Comparison of ENCODE assay signal across 9 cellular contexts in the genomic region with DNA sequence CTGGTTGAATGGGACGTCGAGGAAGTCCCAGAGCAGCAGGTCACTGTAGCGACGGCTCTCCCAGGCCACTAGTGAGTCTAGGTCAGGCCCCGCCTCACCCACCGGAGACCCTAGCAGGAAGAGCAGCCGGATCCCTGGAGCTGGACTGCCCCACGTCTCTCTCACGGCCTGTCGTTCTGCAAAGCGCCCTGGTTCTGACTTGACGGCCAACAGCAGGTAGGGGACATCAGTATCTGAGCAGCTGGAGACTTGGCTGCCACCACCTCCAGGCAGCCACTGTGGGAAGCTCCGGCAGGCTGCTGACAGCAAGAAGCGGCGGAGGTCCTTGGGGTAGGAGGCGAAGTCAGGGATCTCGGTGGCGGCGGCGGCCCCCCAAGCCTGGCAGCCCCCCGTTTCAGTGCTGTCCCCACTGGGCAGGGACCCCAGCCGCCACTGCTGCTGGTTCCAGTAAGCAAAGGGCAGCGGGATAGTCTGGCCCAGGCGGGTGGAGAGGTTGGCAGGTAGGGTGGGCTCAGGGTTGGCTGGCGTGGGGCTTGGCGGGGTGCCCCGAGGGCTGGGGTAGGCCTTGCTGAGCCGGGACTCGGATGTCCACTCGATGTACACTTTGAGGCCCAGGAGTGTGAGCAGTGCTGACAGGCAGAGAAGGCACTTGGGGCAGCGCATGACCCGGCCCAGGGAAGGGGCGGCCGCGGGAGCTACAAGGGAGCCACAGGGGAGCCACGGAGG. TPM values are rescaled to one million over a fixed set of nuclear protein-coding genes. Genes with fewer than 3 reads are reported as not detected.
DNase-seq lines count a peak whose midpoint lies in the region; ATAC-seq and TF ChIP-seq lines count a peak whose summit lies in the region.
"Had no signal": no experiment of that assay in that cellular context is flagged by ENCODE, and none has a peak within 500 bp of the region (broad histone marks: within the 10 kb centered on the region; RNA-seq: fewer than 3 reads in every experiment).

No MANE protein-coding gene starts in this region.

- H3K27me3 ChIP-seq in NT2/D1 (ENCODE audit: insufficient read depth, insufficient read length), result no peaks in the 10 kb centered on the region
- H3K27me3 ChIP-seq in mesenchymal stem cell (ENCODE audit: control insufficient read depth in 1 of 2, insufficient read depth in 1 of 2, low read length in 2 of 2), result no peaks in the 10 kb centered on the region
- H3K27me3 ChIP-seq in stomach, result no peaks in the 10 kb centered on the region

- peak overlapping the region; percentile 55 to 89 for H3K27ac ChIP-seq in coronary artery
- H3K27ac ChIP-seq in mesenchymal stem cell (ENCODE audit: low read length, poor library complexity, severe bottlenecking), result no peak overlapping the region
- H3K27ac ChIP-seq in stomach, result peak overlapping the region in 4 of 5 donors; percentile 71 to 87 (median 82)

- H3K79me1 ChIP-seq in mesenchymal stem cell (replicated peaks; ENCODE audit: low read length, poor library complexity, severe bottlenecking), result peaks cover 6% of the 10 kb centered on the region

- H3K9ac ChIP-seq in NT2/D1 (ENCODE audit: insufficient read length, low read depth) (no peak overlapping the region), mesenchymal stem cell (ENCODE audit: low read length) (peak overlapping the region; percentile 96)

- peak overlapping the region in 1 of 2 experiments; percentile 56 for H3K18ac ChIP-seq in mesenchymal stem cell (ENCODE audit: low read depth in 1 of 2, low read length in 2 of 2)

- H3K9me3 ChIP-seq in NT2/D1 (ENCODE audit: insufficient read depth, low read length) (no peaks in the 10 kb centered on the region), mesenchymal stem cell (ENCODE audit: control insufficient read depth, low read length) (no peaks in the 10 kb centered on the region), stomach (no peaks in the 10 kb centered on the region)

- H4K8ac ChIP-seq in mesenchymal stem cell (ENCODE audit: low read length), result no peak overlapping the region

- no peak overlapping the region for H2BK120ac ChIP-seq in mesenchymal stem cell (ENCODE audit: low read depth, low read length)

- H4K91ac ChIP-seq in mesenchymal stem cell (ENCODE audit: low read length), result no peak overlapping the region

- no peak overlapping the region for H2AK5ac ChIP-seq in mesenchymal stem cell (ENCODE audit: low read length, severe bottlenecking)

- no peak for ATAC-seq in GM21529 (IDR thresholded peaks at IDR 0.05; ENCODE audit: unreplicated experiment)

- H2BK15ac ChIP-seq in mesenchymal stem cell (ENCODE audit: low read depth, poor library complexity, severe bottlenecking), result peak overlapping the region; percentile 39

- peak overlapping the region; percentile 71 for H3K4me2 ChIP-seq in mesenchymal stem cell (ENCODE audit: low read length, poor library complexity, severe bottlenecking)

- H3K4ac ChIP-seq in mesenchymal stem cell (ENCODE audit: low read depth in 1 of 2, low read length in 2 of 2), result peak overlapping the region; percentile 1 to 64

- WGBS in mesenchymal stem cell, result 92% methylated on average over 33 of the region's 36 CpGs
- WGBS in stomach, 5 donors, result 76 to 81% (median 77%) methylated on average over 16 to 36 of the region's 36 CpGs

- no peak for TF ChIP-seq POLR2A in stomach (IDR thresholded peaks at IDR 0.05)

- H3K4me1 ChIP-seq in NT2/D1 (ENCODE audit: insufficient read depth, insufficient read length) (peaks cover 7% of the 10 kb centered on the region), mesenchymal stem cell (ENCODE audit: control insufficient read depth, insufficient read depth, low read depth, low read length) (peaks cover 34% of the 10 kb centered on the region), stomach (peaks cover 27 to 60% (median 49%) of the 10 kb centered on the region in 4 donors)

- H2BK12ac ChIP-seq in mesenchymal stem cell (ENCODE audit: low read length in 2 of 2), result peak overlapping the region in 1 of 2 experiments; percentile 15

- no peak overlapping the region for H3K23ac ChIP-seq in mesenchymal stem cell (ENCODE audit: low read length in 2 of 2)

- DNase-seq in NT2/D1 (ENCODE audit: low read depth, low spot score) (no peak), coronary artery (ENCODE audit: low spot score) (no peak), mesenchymal stem cell (no peak), stomach (no peak), cerebellar cortex (ENCODE audit: low spot score) (no peak), DMS153 treated with DMSO at 0.1 percent for 48 hours (lab: John Stamatoyannopoulos, UW; ENCODE audit: unreplicated experiment) (no peak)
- DNase-seq: stimulated activated CD4-positive, alpha-beta T cell treated with anti-CD3 and anti-CD28 coated beads, Interleukin-15, amount 100 ng/mL, for 24 hours had no signal

- H2AFZ ChIP-seq in mesenchymal stem cell (ENCODE audit: low read depth, low read length), result no peak overlapping the region

- H3K4me3 ChIP-seq in NT2/D1 (ENCODE audit: insufficient read length, low read depth), result peak overlapping the region; percentile 45
- peak overlapping the region; percentile 71 for H3K4me3 ChIP-seq in coronary artery
- peak overlapping the region in 1 of 2 experiments; percentile 92 for H3K4me3 ChIP-seq in mesenchymal stem cell (ENCODE audit: insufficient read depth in 1 of 2, low read depth in 1 of 2, low read length in 2 of 2)
- H3K4me3 ChIP-seq in stomach, result peak overlapping the region; percentile 46 to 56 (median 51)

- no peak overlapping the region for H2BK5ac ChIP-seq in mesenchymal stem cell (ENCODE audit: low read depth, low read length, poor library complexity, severe bottlenecking)

- no peak overlapping the region for H3K14ac ChIP-seq in mesenchymal stem cell (ENCODE audit: low read length in 2 of 2)

- intact Hi-C loops in stomach (cut with DNase I; ENCODE audit: low total_unique reads), result no loop called here

- H3K36me3 ChIP-seq in NT2/D1 (ENCODE audit: insufficient read depth, insufficient read length, low read length) (peaks cover 39% of the 10 kb centered on the region), mesenchymal stem cell (ENCODE audit: control insufficient read depth in 1 of 2, insufficient read depth in 2 of 2, low read depth in 1 of 2, low read length in 2 of 2) (peaks cover 47 to 57% of the 10 kb centered on the region in 2 experiments), stomach (peaks cover 28 to 64% (median 63%) of the 10 kb centered on the region in 4 donors)

- TF ChIP-seq CTCF in coronary artery (IDR thresholded peaks at IDR 0.05) (no peak), stomach (IDR thresholded peaks at IDR 0.05) (no peak)

- no peak for TF ChIP-seq EP300 in stomach (IDR thresholded peaks at IDR 0.05)

RNA-seq across cellular contexts. Expression of gene B3GNT8, which starts 0.9 kb away (rescaled TPM):
- 1.9 TPM for polyA plus RNA-seq in mesenchymal stem cell (2013, experiment 1 of 2)
- 1.7 TPM for polyA plus RNA-seq in mesenchymal stem cell (2013, experiment 2 of 2)
- total RNA-seq in stomach, result 100 to 1,000 TPM in 1 of 5 donors, 1 to 10 TPM in 1, under 1 TPM in 1, not detected in 2; 0.92 to 158 (median 1.7) TPM
- polyA plus RNA-seq in stomach, result 1 to 10 TPM; 4.6 to 9.9 (median 6.1) TPM

RNA-seq across cellular contexts. Expression of gene DMAC2, which starts 13.4 kb away (rescaled TPM):
- 49.9 TPM for polyA plus RNA-seq in mesenchymal stem cell (2013, experiment 1 of 2)
- 51.4 TPM for polyA plus RNA-seq in mesenchymal stem cell (2013, experiment 2 of 2)
- total RNA-seq in stomach, result 10 to 100 TPM in 4 of 5 donors, 1 to 10 TPM in 1; 8.2 to 50.0 (median 36.4) TPM
- 10 to 100 TPM; 44.1 to 50.9 (median 48.1) TPM for polyA plus RNA-seq in stomach

RNA-seq across cellular contexts. Expression of gene ERICH4, which starts 16.7 kb away (rescaled TPM):
- polyA plus RNA-seq in mesenchymal stem cell (2013, experiment 1 of 2), result not detected
- polyA plus RNA-seq in mesenchymal stem cell (2013, experiment 2 of 2), result not detected
- not detected for total RNA-seq in stomach
- polyA plus RNA-seq in stomach, result not detected
- total RNA-seq: frontal cortex had no signal

RNA-seq across cellular contexts. Expression of gene BCKDHA, which starts 28.7 kb away (rescaled TPM):
- polyA plus RNA-seq in mesenchymal stem cell (2013, experiment 1 of 2), result 14.9 TPM
- 15.6 TPM for polyA plus RNA-seq in mesenchymal stem cell (2013, experiment 2 of 2)
- 10 to 100 TPM in 4 of 5 donors, 1 to 10 TPM in 1; 1.8 to 55.4 (median 23.0) TPM for total RNA-seq in stomach
- 10 to 100 TPM; 48.7 to 80.6 (median 50.9) TPM for polyA plus RNA-seq in stomach

RNA-seq across cellular contexts. Expression of gene EXOSC5, which starts 29.1 kb away (rescaled TPM):
- 5.7 TPM for polyA plus RNA-seq in mesenchymal stem cell (2013, experiment 1 of 2)
- 5.3 TPM for polyA plus RNA-seq in mesenchymal stem cell (2013, experiment 2 of 2)
- 100 to 1,000 TPM in 1 of 5 donors, 10 to 100 TPM in 3, 1 to 10 TPM in 1; 4.8 to 131 (median 18.7) TPM for total RNA-seq in stomach
- polyA plus RNA-seq in stomach, result 10 to 100 TPM; 21.8 to 48.0 (median 26.0) TPM
